1 cellular context compared by ENCODE assay signal in genomic region chr3:190286014-190286413, GRCh38.
TF ChIP-seq lines count a peak whose summit lies in the region.

No MANE protein-coding gene starts in this region.

TF ChIP-seq in GM12878, 131 proteins besides CTCF, POLR2A, EP300 and RAD21 (continued from another document):
- TF ChIP-seq RELB (IDR thresholded peaks at IDR 0.05; ENCODE audit: low read depth) (0 out of 2 replicates have a peak, but pooled peaks have one; percentile 58), NBN (IDR thresholded peaks at IDR 0.05) (peak; percentile 58; the same call in 1 of the 2 replicates)
TF ChIP-seq in GM12878: peak in this region for 4.
